ENCODE assay signal across 8 cellular contexts in genomic region chr10:102132563-102133372, GRCh38. TPM values are rescaled to one million over a fixed set of nuclear protein-coding genes. Genes with fewer than 3 reads are reported as not detected.
A peak's percentile ranks its signal among the peaks of the same experiment; 100 is the strongest.
DNase-seq lines count a peak whose midpoint lies in the region; ATAC-seq and TF ChIP-seq lines count a peak whose summit lies in the region.

A gene with protein sequence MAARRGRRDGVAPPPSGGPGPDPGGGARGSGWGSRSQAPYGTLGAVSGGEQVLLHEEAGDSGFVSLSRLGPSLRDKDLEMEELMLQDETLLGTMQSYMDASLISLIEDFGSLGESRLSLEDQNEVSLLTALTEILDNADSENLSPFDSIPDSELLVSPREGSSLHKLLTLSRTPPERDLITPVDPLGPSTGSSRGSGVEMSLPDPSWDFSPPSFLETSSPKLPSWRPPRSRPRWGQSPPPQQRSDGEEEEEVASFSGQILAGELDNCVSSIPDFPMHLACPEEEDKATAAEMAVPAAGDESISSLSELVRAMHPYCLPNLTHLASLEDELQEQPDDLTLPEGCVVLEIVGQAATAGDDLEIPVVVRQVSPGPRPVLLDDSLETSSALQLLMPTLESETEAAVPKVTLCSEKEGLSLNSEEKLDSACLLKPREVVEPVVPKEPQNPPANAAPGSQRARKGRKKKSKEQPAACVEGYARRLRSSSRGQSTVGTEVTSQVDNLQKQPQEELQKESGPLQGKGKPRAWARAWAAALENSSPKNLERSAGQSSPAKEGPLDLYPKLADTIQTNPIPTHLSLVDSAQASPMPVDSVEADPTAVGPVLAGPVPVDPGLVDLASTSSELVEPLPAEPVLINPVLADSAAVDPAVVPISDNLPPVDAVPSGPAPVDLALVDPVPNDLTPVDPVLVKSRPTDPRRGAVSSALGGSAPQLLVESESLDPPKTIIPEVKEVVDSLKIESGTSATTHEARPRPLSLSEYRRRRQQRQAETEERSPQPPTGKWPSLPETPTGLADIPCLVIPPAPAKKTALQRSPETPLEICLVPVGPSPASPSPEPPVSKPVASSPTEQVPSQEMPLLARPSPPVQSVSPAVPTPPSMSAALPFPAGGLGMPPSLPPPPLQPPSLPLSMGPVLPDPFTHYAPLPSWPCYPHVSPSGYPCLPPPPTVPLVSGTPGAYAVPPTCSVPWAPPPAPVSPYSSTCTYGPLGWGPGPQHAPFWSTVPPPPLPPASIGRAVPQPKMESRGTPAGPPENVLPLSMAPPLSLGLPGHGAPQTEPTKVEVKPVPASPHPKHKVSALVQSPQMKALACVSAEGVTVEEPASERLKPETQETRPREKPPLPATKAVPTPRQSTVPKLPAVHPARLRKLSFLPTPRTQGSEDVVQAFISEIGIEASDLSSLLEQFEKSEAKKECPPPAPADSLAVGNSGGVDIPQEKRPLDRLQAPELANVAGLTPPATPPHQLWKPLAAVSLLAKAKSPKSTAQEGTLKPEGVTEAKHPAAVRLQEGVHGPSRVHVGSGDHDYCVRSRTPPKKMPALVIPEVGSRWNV (N-terminal part only) (plus strand): TSS chr10:102133040. CDS start chr10:102133069, 29 bp downstream.

- peaks cover 24 to 26% of the 10 kb centered on the region in 2 donors for H3K36me3 Mint-ChIP-seq in activated naive CD4-positive, alpha-beta T cell treated with anti-CD3 and anti-CD28 coated beads, Interleukin-2, amount 50 U/mL, for 72 hours

- H3K4me1 ChIP-seq in testis: peaks cover 5% of the 10 kb centered on the region

- H3K27ac Mint-ChIP-seq in activated naive CD4-positive, alpha-beta T cell treated with anti-CD3 and anti-CD28 coated beads, Interleukin-2, amount 50 U/mL, for 72 hours: peak within 1 kb of the TSS; percentile 97 to 98

- H3K9me3 ChIP-seq in testis: no peaks in the 10 kb centered on the region

- no peaks in the 10 kb centered on the region for H3K27me3 ChIP-seq in testis

- no peaks in the 10 kb centered on the region for H3K9me3 Mint-ChIP-seq in activated naive CD4-positive, alpha-beta T cell treated with anti-CD3 and anti-CD28 coated beads, Interleukin-2, amount 50 U/mL, for 72 hours

- DNase-seq in GM12864 (ENCODE audit: low read depth) (peak; percentile 99), NCI-H1092 treated with DMSO at 0.1 percent for 48 hours (lab: John Stamatoyannopoulos, UW) (peak; percentile 98), SKM-1 (lab: John Stamatoyannopoulos, UW; ENCODE audit: unreplicated experiment) (peak; percentile 98), glomerular endothelial cell (ENCODE audit: extremely low read depth, low read depth, low spot score) (peak; percentile 96), omental fat pad (ENCODE audit: low spot score) (peak; percentile 91), testis (peak; percentile 100)
- peak; percentile 94 to 95 for DNase-seq in activated naive CD4-positive, alpha-beta T cell treated with anti-CD3 and anti-CD28 coated beads, Interleukin-2, amount 50 U/mL, for 72 hours (ENCODE audit: low spot score in 2 of 2)

- intact Hi-C loops in testis (cut with DNase I; ENCODE audit: low total_unique reads): no loop called here

- H3K4me3 ChIP-seq in GM12864 (ENCODE audit: low read depth, low read length) (peak within 1 kb of the TSS; percentile 99), testis (peak within 1 kb of the TSS; percentile 80 to 94)

- ATAC-seq in HG02623 (IDR thresholded peaks at IDR 0.05; ENCODE audit: unreplicated experiment) (peak; percentile 84), omental fat pad (ENCODE audit: low FRiP score) (peak; percentile 92)
- peak; percentile 91 to 96 for ATAC-seq in activated naive CD4-positive, alpha-beta T cell treated with anti-CD3 and anti-CD28 coated beads, Interleukin-2, amount 50 U/mL, for 72 hours

- H3K27ac ChIP-seq in testis: peak within 1 kb of the TSS; percentile 89 to 90

- no peaks in the 10 kb centered on the region for H3K36me3 ChIP-seq in testis (ENCODE audit: low read depth, missing control alignments)

- WGBS in testis, 2 donors: 0 to 1% methylated on average over 16 to 63 of the region's 64 CpGs

- TF ChIP-seq CTCF in GM12864 (IDR thresholded peaks at IDR 0.05; ENCODE audit: low read depth, low read length, missing control alignments) (peak; percentile 93), omental fat pad (IDR thresholded peaks at IDR 0.05) (peak in 1 of 3 donors; percentile 65), testis (IDR thresholded peaks at IDR 0.05) (peak; percentile 90 to 96 (median 90))

- peak; percentile 13 for TF ChIP-seq POLR2A in testis (IDR thresholded peaks at IDR 0.05)

RNA-seq across cellular contexts. Expression of the gene that starts here (rescaled TPM):
- 10 to 100 TPM; 54.2 to 59.1 TPM for total RNA-seq in activated naive CD4-positive, alpha-beta T cell treated with anti-CD3 and anti-CD28 coated beads, Interleukin-2, amount 50 U/mL, for 72 hours
- 21.6 and 31.5 TPM in 2 replicates for total RNA-seq in glomerular endothelial cell
- total RNA-seq in omental fat pad: 100 to 1,000 TPM in 1 of 4 donors, 10 to 100 TPM in 3; 15.4 to 105 (median 31.9) TPM
- total RNA-seq in testis: 10 to 100 TPM; 38.7 to 49.1 TPM
- 27.0 TPM for polyA plus RNA-seq in testis (ENCODE audit: insufficient read depth, low read depth, low replicate concordance)

Comparison
In these comparisons a context has a peak if more than half of its experiments do, and no peak if none do; other contexts are left out.
1. Peak in every context shown above with its lines: DNase-seq, ATAC-seq, H3K4me3 ChIP-seq and H3K27ac ChIP-seq.